1 cellular context compared by ENCODE assay signal in genomic region chr11:64004590-64004984, GRCh38.
TF ChIP-seq lines count a peak whose summit lies in the region.

No MANE protein-coding gene starts in this region.

TF ChIP-seq in IMR-90, 13 proteins besides CTCF, POLR2A, EP300 and RAD21 (continued from another document):
- TF ChIP-seq RCOR1 (IDR thresholded peaks at IDR 0.05; ENCODE audit: insufficient replicate concordance, low read length), result no peak
- TF ChIP-seq USF2 (IDR thresholded peaks at IDR 0.05; ENCODE audit: low read depth, low read length), result no peak
- no peak for TF ChIP-seq MAFK (IDR thresholded peaks at IDR 0.05; ENCODE audit: low read depth, low read length)
- no peak for TF ChIP-seq CEBPB (IDR thresholded peaks at IDR 0.05; ENCODE audit: low read depth, low read length)
- no peak for TF ChIP-seq SMC3 (IDR thresholded peaks at IDR 0.05; ENCODE audit: low read depth, low read length)
- no peak for TF ChIP-seq ELK1 (IDR thresholded peaks at IDR 0.05; ENCODE audit: borderline replicate concordance, low read depth, low read length)
- TF ChIP-seq FOS (IDR thresholded peaks at IDR 0.05; ENCODE audit: low read depth, low read length), result no peak
- no peak for TF ChIP-seq NFE2L2 (IDR thresholded peaks at IDR 0.05; ENCODE audit: low read depth, low read length)
TF ChIP-seq in IMR-90: peak in this region for 0.
